In genomic region chr14:54773171-54774006, GRCh38 we compare ENCODE assay signal across 8 cellular contexts.
DNase-seq lines count a peak whose midpoint lies in the region; ATAC-seq and TF ChIP-seq lines count a peak whose summit lies in the region.

No MANE protein-coding gene starts in this region.

- peak overlapping the region; percentile 16 for H3K4me3 Mint-ChIP-seq in activated CD8-positive, alpha-beta T cell treated with anti-CD3 and anti-CD28 coated beads for 36 hours
- H3K4me3 Mint-ChIP-seq in effector memory CD8-positive, alpha-beta T cell = peak overlapping the region; percentile 59 to 60
- H3K4me3 Mint-ChIP-seq in memory B cell = no peak overlapping the region

- CTCF ChIA-PET in AG04449 (lab: Yijun Ruan, JAX) = interaction anchor here (0.7 to 6.4 kb wide), 76 partner anchors 9 to 425 kb away, joined by 3 to 247 read pairs (median 5); partner anchors contain the start of genes CGRRF1, GMFB and SAMD4A
- CTCF ChIA-PET in activated CD8-positive, alpha-beta T cell treated with anti-CD3 and anti-CD28 coated beads for 36 hours (lab: Charles Lee) = interaction anchor here (0.6 to 6.9 kb wide), 56 partner anchors 9 to 410 kb away, joined by 3 to 247 read pairs (median 7); partner anchors contain the start of genes CGRRF1 and SAMD4A

- peaks cover 9% of the 10 kb centered on the region for H3K27me3 Mint-ChIP-seq in activated CD8-positive, alpha-beta T cell treated with anti-CD3 and anti-CD28 coated beads for 36 hours
- H3K27me3 Mint-ChIP-seq in effector memory CD8-positive, alpha-beta T cell = peaks cover 42 to 62% of the 10 kb centered on the region in 2 donors
- no peaks in the 10 kb centered on the region for H3K27me3 Mint-ChIP-seq in memory B cell

- DNase-seq in AG04449 (ENCODE audit: low read depth, low spot score) (peak; percentile 99), NCI-H69 (lab: John Stamatoyannopoulos, UW) (peak; percentile 85), memory B cell (ENCODE audit: low spot score in 2 of 2) (peak; percentile 19 to 23)
- peak; percentile 93 for DNase-seq in activated CD8-positive, alpha-beta T cell treated with anti-CD3 and anti-CD28 coated beads for 36 hours
- peak; percentile 28 to 31 (median 30) for DNase-seq in effector memory CD8-positive, alpha-beta T cell
- peak; percentile 68 to 83 (median 81) for DNase-seq in stimulated activated CD4-positive, alpha-beta T cell treated with anti-CD3 and anti-CD28 coated beads, TNF-alpha, amount 100 ng/mL, for 48 hours (ENCODE audit: low read depth in 3 of 3)

- H3K27ac Mint-ChIP-seq in activated CD8-positive, alpha-beta T cell treated with anti-CD3 and anti-CD28 coated beads for 36 hours = peak overlapping the region; percentile 79
- H3K27ac Mint-ChIP-seq in effector memory CD8-positive, alpha-beta T cell = peak overlapping the region in 1 of 2 donors; percentile 23
- H3K27ac Mint-ChIP-seq in memory B cell = peak overlapping the region; percentile 67

- TF ChIP-seq CTCF in AG04449 (IDR thresholded peaks at IDR 0.05; ENCODE audit: insufficient read depth, low read length, missing control alignments) = peak; percentile 73
- TF ChIP-seq CTCF in activated CD8-positive, alpha-beta T cell treated with anti-CD3 and anti-CD28 coated beads for 36 hours (IDR thresholded peaks at IDR 0.05) = no peak

- H3K9me3 Mint-ChIP-seq in activated CD8-positive, alpha-beta T cell treated with anti-CD3 and anti-CD28 coated beads for 36 hours = no peaks in the 10 kb centered on the region
- H3K9me3 Mint-ChIP-seq in effector memory CD8-positive, alpha-beta T cell = no peaks in the 10 kb centered on the region
- H3K9me3 Mint-ChIP-seq in memory B cell = no peaks in the 10 kb centered on the region

- ATAC-seq in GM18861 (IDR thresholded peaks at IDR 0.05; ENCODE audit: unreplicated experiment) (peak; percentile 54), HG03457 (IDR thresholded peaks at IDR 0.05; ENCODE audit: unreplicated experiment) (peak; percentile 34), memory B cell (ENCODE audit: low read depth) (peak; percentile 29)
- ATAC-seq in activated CD8-positive, alpha-beta T cell treated with anti-CD3 and anti-CD28 coated beads for 36 hours = peak; percentile 83
- ATAC-seq in effector memory CD8-positive, alpha-beta T cell (replicated peaks) = peak; percentile 60

- peaks cover 47% of the 10 kb centered on the region for H3K4me1 Mint-ChIP-seq in activated CD8-positive, alpha-beta T cell treated with anti-CD3 and anti-CD28 coated beads for 36 hours (ENCODE audit: low read depth)
- peaks cover 20 to 25% of the 10 kb centered on the region in 2 donors for H3K4me1 Mint-ChIP-seq in effector memory CD8-positive, alpha-beta T cell (ENCODE audit: low read depth in 2 of 2)
- peaks cover 32% of the 10 kb centered on the region for H3K4me1 Mint-ChIP-seq in memory B cell

- peaks cover 5% of the 10 kb centered on the region for H3K36me3 Mint-ChIP-seq in activated CD8-positive, alpha-beta T cell treated with anti-CD3 and anti-CD28 coated beads for 36 hours (ENCODE audit: low read depth)
- H3K36me3 Mint-ChIP-seq in effector memory CD8-positive, alpha-beta T cell (ENCODE audit: insufficient read depth) = peaks cover 3% of the 10 kb centered on the region
- peaks cover 9% of the 10 kb centered on the region for H3K36me3 Mint-ChIP-seq in memory B cell

- intact Hi-C loops in activated CD8-positive, alpha-beta T cell treated with anti-CD3 and anti-CD28 coated beads for 36 hours (cut with micrococcal nuclease) = loop anchor here (1.0 to 10.0 kb wide), 4 partner anchors 43 to 329 kb away; partner anchors contain the start of gene CNIH1

- POLR2A ChIA-PET in AG04449 (lab: Yijun Ruan, JAX) = interaction anchor here (0.7 to 5.0 kb wide), 6 partner anchors 11 to 264 kb away, joined by 3 to 67 read pairs (median 5); partner anchors contain the start of genes CGRRF1 and SAMD4A
- POLR2A ChIA-PET in activated CD8-positive, alpha-beta T cell treated with anti-CD3 and anti-CD28 coated beads for 36 hours (lab: Charles Lee) = interaction anchor here (0.5 to 2.0 kb wide), 12 partner anchors 12 to 208 kb away, joined by 3 to 17 read pairs (median 4); partner anchors contain the start of gene SAMD4A

- H3K4me3 ChIP-seq in AG04449 (ENCODE audit: low read depth, low read length) = peak overlapping the region; percentile 19

Comparison
In these comparisons a context has a peak if more than half of its experiments do, and no peak if none do; other contexts are left out.
1. Peak in every context shown above with its lines: DNase-seq, ATAC-seq and H3K4me3 ChIP-seq.
2. DNase-seq: peak in every context shown above with its lines; median percentile 99 in AG04449; 93 in activated CD8-positive, alpha-beta T cell treated with anti-CD3 and anti-CD28 coated beads for 36 hours; 85 in NCI-H69; 81 in stimulated activated CD4-positive, alpha-beta T cell treated with anti-CD3 and anti-CD28 coated beads, TNF-alpha, amount 100 ng/mL, for 48 hours; 30 in effector memory CD8-positive, alpha-beta T cell; 21 in memory B cell.
3. ATAC-seq: peak in every context shown above with its lines; median percentile 83 in activated CD8-positive, alpha-beta T cell treated with anti-CD3 and anti-CD28 coated beads for 36 hours; 60 in effector memory CD8-positive, alpha-beta T cell; 54 in GM18861; 34 in HG03457; 29 in memory B cell.